ENCODE assay signal across 13 cellular contexts in the genomic region with DNA sequence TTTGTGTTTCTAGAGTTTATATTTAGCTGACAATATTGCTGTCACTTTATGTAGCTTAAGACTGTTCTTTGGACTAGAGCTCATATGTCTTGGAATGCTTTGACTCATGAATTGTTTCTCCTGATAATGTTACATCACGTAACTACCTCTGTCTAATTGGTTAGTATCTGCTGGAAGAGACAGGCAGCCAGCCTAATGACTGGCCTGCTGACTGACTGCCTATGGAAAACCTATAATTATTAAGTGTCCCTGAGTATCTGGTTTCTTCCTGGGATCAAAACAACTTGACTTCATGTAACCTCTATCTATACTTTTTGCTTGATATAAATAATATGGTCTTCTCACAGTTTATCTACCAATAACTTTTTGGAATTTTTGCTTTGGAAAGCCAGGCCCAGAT. TPM values are rescaled to one million over a fixed set of nuclear protein-coding genes. Genes with fewer than 3 reads are reported as not detected.
A peak's percentile ranks its signal among the peaks of the same experiment; 100 is the strongest.
DNase-seq lines count a peak whose midpoint lies in the region; ATAC-seq and TF ChIP-seq lines count a peak whose summit lies in the region.
"Had no signal": no experiment of that assay in that cellular context is flagged by ENCODE, and none has a peak within 500 bp of the region (broad histone marks: within the 10 kb centered on the region; RNA-seq: fewer than 3 reads in every experiment).

No MANE protein-coding gene starts in this region.

- H3K27ac ChIP-seq in RWPE2 (ENCODE audit: poor library complexity, severe bottlenecking) (no peak overlapping the region), fibroblast of lung (ENCODE audit: insufficient read depth, low read length) (no peak overlapping the region), psoas muscle (peak overlapping the region; percentile 83)

- ATAC-seq in RWPE2 (ENCODE audit: low read depth) (peak; percentile 78; the same call in 2 of the 3 replicates), psoas muscle (peak; percentile 82 to 91 (median 90)), GM19351 (IDR thresholded peaks at IDR 0.05; ENCODE audit: unreplicated experiment) (no peak)
- ATAC-seq: natural killer cell treated with Interleukin-12 subunit alpha and Interleukin-12 subunit beta and Interleukin-15 and Interleukin-18, amount 100 ng/mL, for 72 hours; T-helper 17 cell had no signal

- H3K9ac ChIP-seq in fibroblast of lung (ENCODE audit: insufficient read depth, low read length), result no peak overlapping the region

- H3K36me3 ChIP-seq in RWPE2 (ENCODE audit: low read depth) (no peaks in the 10 kb centered on the region), fibroblast of lung (ENCODE audit: control insufficient read depth, insufficient read depth, low read length) (no peaks in the 10 kb centered on the region), psoas muscle (ENCODE audit: insufficient read depth in 1 of 2, low read depth in 1 of 2) (no peaks in the 10 kb centered on the region)

- H4K20me1 ChIP-seq in fibroblast of lung (ENCODE audit: control insufficient read depth, extremely low read depth, insufficient read depth, low read length), result no peaks in the 10 kb centered on the region

- H3K9me3 ChIP-seq in RWPE2 (ENCODE audit: severe bottlenecking) (no peaks in the 10 kb centered on the region), fibroblast of lung (ENCODE audit: control insufficient read depth, insufficient read depth, low read depth, low read length) (no peaks in the 10 kb centered on the region), psoas muscle (no peaks in the 10 kb centered on the region)

- intact Hi-C loops in psoas muscle (cut with DNase I), result loop anchor here (5.0 kb wide), 2 partner anchors 55 to 260 kb away; no protein-coding TSS in a partner anchor

- no peaks in the 10 kb centered on the region for H3K27me3 ChIP-seq in RWPE2 (ENCODE audit: insufficient read depth, poor library complexity, severe bottlenecking)
- no peaks in the 10 kb centered on the region for H3K27me3 ChIP-seq in fibroblast of lung (ENCODE audit: control insufficient read depth, insufficient read depth, low read length)
- no peaks in the 10 kb centered on the region for H3K27me3 ChIP-seq in psoas muscle (ENCODE audit: insufficient read depth in 3 of 3, low read length in 2 of 3)

- DNase-seq in HT1080 (ENCODE audit: low read depth) (peak; percentile 17), RWPE2 (ENCODE audit: low spot score) (no peak), fibroblast of lung (ENCODE audit: low read depth in 2 of 2) (peak; percentile 5 to 62), psoas muscle (no peak)
- DNase-seq in NK-92 treated with Interleukin-12 subunit alpha and Interleukin-12 subunit beta, amount 100 ng/mL, for 24 hours (lab: John Stamatoyannopoulos, UW), result no peak
- no peak for DNase-seq in activated effector memory CD4-positive, alpha-beta T cell treated with anti-CD3 and anti-CD28 coated beads, Interleukin-2, amount 50 U/mL, for 16 hours
- DNase-seq: activated gamma-delta T cell treated with Interleukin-2 at 50 U/mL for 16 hours; NCI-H2171; stimulated activated CD4-positive, alpha-beta T cell treated with anti-CD3 and anti-CD28 coated beads, Interleukin-2, amount 100 ng/mL, for 24 hours; T-helper 17 cell had no signal

- no peak overlapping the region for H3K4me3 ChIP-seq in RWPE2 (ENCODE audit: severe bottlenecking)
- H3K4me3 ChIP-seq in fibroblast of lung (replicated peaks in 1 of 4; ENCODE audit: control extremely low read depth in 1 of 4, insufficient read depth in 1 of 4, low read depth in 3 of 4, low read length in 4 of 4), result no peak overlapping the region
- peak overlapping the region; percentile 45 for H3K4me3 ChIP-seq in psoas muscle
- H3K4me3 ChIP-seq: lung had no signal

- H3K4me2 ChIP-seq in fibroblast of lung (ENCODE audit: extremely low read depth, insufficient read depth, low read length), result no peak overlapping the region

- WGBS in psoas muscle, 3 donors, result 30 to 43% (median 31%) methylated on average over 1 of the region's 1 CpG

- no peak overlapping the region for H2AFZ ChIP-seq in fibroblast of lung (ENCODE audit: low read length)

- TF ChIP-seq CTCF in RWPE2 (IDR thresholded peaks at IDR 0.05; ENCODE audit: poor library complexity, severe bottlenecking) (no peak), fibroblast of lung (conservative IDR thresholded peaks at IDR 0.05 in 1 of 2, IDR thresholded peaks at IDR 0.05 in 1 of 2; ENCODE audit: low read depth in 1 of 2, low read length in 2 of 2) (no peak), psoas muscle (IDR thresholded peaks at IDR 0.05) (no peak)

- H3K79me2 ChIP-seq in fibroblast of lung (ENCODE audit: control insufficient read depth, insufficient read depth, low read length), result no peaks in the 10 kb centered on the region

- H3K4me1 ChIP-seq in RWPE2 (ENCODE audit: insufficient read depth, poor library complexity, severe bottlenecking) (no peaks in the 10 kb centered on the region), fibroblast of lung (ENCODE audit: control insufficient read depth, extremely low read depth, insufficient read depth, low read length) (no peaks in the 10 kb centered on the region), psoas muscle (peaks cover 33% of the 10 kb centered on the region)

RNA-seq across cellular contexts. Expression of gene SOX6, which starts 9.4 kb away (rescaled TPM):
- 0.13 and 0.84 TPM in 2 replicates for total RNA-seq in HT1080 (2014; rRNA removed; shearing (Covaris generic))
- 0.45 and 1.2 TPM in 2 replicates for polyA plus RNA-seq in HT1080 (2015; cell fraction: cytosol; rRNA removed)
- polyA plus RNA-seq in HT1080 (2015; cell fraction: nucleus; rRNA removed), result 0.12 and 0.48 TPM in 2 replicates
- total RNA-seq in fibroblast of lung (1.8 and 5.1 TPM in 2 replicates), psoas muscle (10 to 100 TPM; 14.6 to 47.6 (median 33.1) TPM)
- polyA plus RNA-seq in fibroblast of lung (2.3 and 3.0 TPM in 2 replicates), psoas muscle (1 to 10 TPM in 2 of 3 donors, under 1 TPM in 1; 0.61 to 5.7 (median 4.9) TPM)
- polyA plus RNA-seq in fibroblast of lung (2012), result 2.0 and 2.4 TPM in 2 replicates
- 1.1 and 19.2 TPM in 2 replicates for polyA minus RNA-seq in fibroblast of lung (ENCODE audit: low replicate concordance)
- total RNA-seq: natural killer cell treated with Interleukin-12 subunit alpha and Interleukin-12 subunit beta and Interleukin-15 and Interleukin-18, amount 100 ng/mL, for 72 hours had no signal

Comparison
In these comparisons a context has a peak if more than half of its experiments do, and no peak if none do; other contexts are left out.
1. DNase-seq: peak in HT1080 (single experiment) and fibroblast of lung (2 of 2); none in RWPE2 (single experiment), psoas muscle (0 of 2), NK-92 treated with Interleukin-12 subunit alpha and Interleukin-12 subunit beta, amount 100 ng/mL, for 24 hours (single experiment) and activated effector memory CD4-positive, alpha-beta T cell treated with anti-CD3 and anti-CD28 coated beads, Interleukin-2, amount 50 U/mL, for 16 hours (single experiment).